10 cellular contexts compared by ENCODE assay signal in the genomic region with DNA sequence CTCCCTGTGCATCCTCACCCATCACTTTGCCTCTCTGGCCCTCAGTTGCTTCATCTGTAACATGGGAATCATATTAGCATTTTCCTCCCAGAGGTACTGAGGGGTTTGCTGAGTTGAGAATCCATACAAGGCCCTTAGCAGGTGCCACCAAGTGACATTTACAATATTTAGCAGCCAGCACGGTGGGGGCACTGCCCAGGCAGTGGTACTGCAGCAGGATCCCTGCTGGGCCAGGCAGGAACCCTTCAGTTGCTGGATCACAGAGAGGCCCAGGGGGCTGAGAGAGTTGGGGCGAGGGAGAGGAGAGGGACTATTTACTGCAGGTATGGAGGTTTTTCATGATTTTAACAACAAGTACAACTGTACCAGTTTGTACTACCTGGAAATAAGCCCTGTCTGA.
"Had no signal": no experiment of that assay in that cellular context is flagged by ENCODE, and none has a peak within 500 bp of the region (broad histone marks: within the 10 kb centered on the region; RNA-seq: fewer than 3 reads in every experiment).

No MANE protein-coding gene starts in this region.

- ATAC-seq: GM23338, HCT116 had no signal

- H3K4me1 ChIP-seq: HAP-1 had no signal

- H3K27ac ChIP-seq: GM23248 had no signal

- H3K4me2 ChIP-seq: GM23338 had no signal

- H3K4me3 ChIP-seq: GM23248, GM23338, HAP-1 had no signal

- FAIRE-seq: H1, H54 had no signal

- H3K9ac ChIP-seq: GM23248 had no signal

- H2AFZ ChIP-seq: GM23248, GM23338 had no signal

- DNase-seq: GM23248, GOT3, H9, HCEC 1CT, HFFc6 had no signal

- H3K9me3 ChIP-seq: HAP-1 had no signal

- H3K36me3 ChIP-seq: HAP-1 had no signal
